13 cellular contexts compared by ENCODE assay signal in the genomic region with DNA sequence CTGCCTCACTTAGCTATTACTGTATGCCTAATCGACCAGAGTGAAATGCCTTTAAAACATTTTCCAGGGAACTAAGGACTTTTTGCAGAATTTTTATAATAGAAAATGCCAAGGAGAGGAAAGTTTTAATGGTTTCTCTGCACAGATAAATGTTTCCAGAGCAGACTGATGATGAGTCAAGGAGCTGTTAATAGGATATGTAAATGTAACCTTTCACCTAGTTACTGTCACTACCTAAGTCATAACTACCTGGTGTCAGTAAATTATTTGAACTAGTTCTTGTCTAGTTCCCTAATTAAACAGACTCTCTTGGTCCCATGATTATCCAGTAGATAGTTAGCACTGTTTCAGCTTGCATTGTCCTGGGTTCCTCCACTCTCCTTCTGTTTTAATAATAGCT. TPM values are rescaled to one million over a fixed set of nuclear protein-coding genes. Genes with fewer than 3 reads are reported as not detected.
DNase-seq lines count a peak whose midpoint lies in the region; ATAC-seq, FAIRE-seq and TF ChIP-seq lines count a peak whose summit lies in the region.
"Had no signal": no experiment of that assay in that cellular context is flagged by ENCODE, and none has a peak within 500 bp of the region (broad histone marks: within the 10 kb centered on the region; RNA-seq: fewer than 3 reads in every experiment).

No MANE protein-coding gene starts in this region.

- peak; percentile 50 for FAIRE-seq in GM12891 (lab: Jason Lieb, UNC)

- H3K4me1 ChIP-seq in neural progenitor cell (peaks cover 39% of the 10 kb centered on the region), mucosa of descending colon (ENCODE audit: low read depth) (peaks cover 6% of the 10 kb centered on the region), colonic mucosa (no peaks in the 10 kb centered on the region)

- ATAC-seq in GM21717 (IDR thresholded peaks at IDR 0.05; ENCODE audit: unreplicated experiment) (peak; percentile 28), mucosa of descending colon (no peak)

- H3K9ac ChIP-seq in neural progenitor cell (no peak overlapping the region), colonic mucosa (ENCODE audit: low read depth in 2 of 2, low read length in 2 of 2) (no peak overlapping the region)

- no peaks in the 10 kb centered on the region for H3K36me3 ChIP-seq in neural progenitor cell
- H3K36me3 ChIP-seq in mucosa of descending colon (ENCODE audit: low read depth) = no peaks in the 10 kb centered on the region
- no peaks in the 10 kb centered on the region for H3K36me3 ChIP-seq in colonic mucosa
- H3K36me3 ChIP-seq: tibial artery had no signal

- H3K79me2 ChIP-seq in neural progenitor cell (ENCODE audit: low read depth) = peaks cover 31% of the 10 kb centered on the region

- no peaks in the 10 kb centered on the region for H3K9me3 Mint-ChIP-seq in activated T-helper 2 cell treated with anti-CD3 and anti-CD28 coated beads, Interferon-gamma antibody, Interleukin-2, Interleukin-4, amounts not matched to agents 10 μg/mL and 5 μg/mL and 100 μg/mL, durations not matched to agents 14 hours and 24 hours and 36 hours
- H3K9me3 Mint-ChIP-seq in neural progenitor cell = peaks cover 4% of the 10 kb centered on the region
- H3K9me3 Mint-ChIP-seq: naive B cell had no signal

- no peak for TF ChIP-seq CTCF in neural progenitor cell (IDR thresholded peaks at IDR 0.05)
- no peak for TF ChIP-seq CTCF in mucosa of descending colon (IDR thresholded peaks at IDR 0.05)
- TF ChIP-seq CTCF in colonic mucosa (IDR thresholded peaks at IDR 0.05) = no peak

- no peaks in the 10 kb centered on the region for H3K27me3 Mint-ChIP-seq in activated T-helper 2 cell treated with anti-CD3 and anti-CD28 coated beads, Interferon-gamma antibody, Interleukin-2, Interleukin-4, amounts not matched to agents 10 μg/mL and 5 μg/mL and 100 μg/mL, durations not matched to agents 14 hours and 24 hours and 36 hours (ENCODE audit: low read depth)
- H3K27me3 Mint-ChIP-seq in neural progenitor cell (ENCODE audit: insufficient read depth, low read depth) = no peaks in the 10 kb centered on the region
- H3K27me3 Mint-ChIP-seq: naive B cell had no signal

- peaks cover 16% of the 10 kb centered on the region for H3K36me3 Mint-ChIP-seq in activated T-helper 2 cell treated with anti-CD3 and anti-CD28 coated beads, Interferon-gamma antibody, Interleukin-2, Interleukin-4, amounts not matched to agents 10 μg/mL and 5 μg/mL and 100 μg/mL, durations not matched to agents 14 hours and 24 hours and 36 hours (ENCODE audit: low read depth)
- H3K36me3 Mint-ChIP-seq in neural progenitor cell = peaks cover 27% of the 10 kb centered on the region
- H3K36me3 Mint-ChIP-seq: naive B cell had no signal

- peaks cover 75% of the 10 kb centered on the region for H3K4me1 Mint-ChIP-seq in activated T-helper 2 cell treated with anti-CD3 and anti-CD28 coated beads, Interferon-gamma antibody, Interleukin-2, Interleukin-4, amounts not matched to agents 10 μg/mL and 5 μg/mL and 100 μg/mL, durations not matched to agents 14 hours and 24 hours and 36 hours (ENCODE audit: low read depth)
- H3K4me1 Mint-ChIP-seq in neural progenitor cell = peaks cover 80% of the 10 kb centered on the region

- intact Hi-C loops in activated T-helper 2 cell treated with anti-CD3 and anti-CD28 coated beads, Interferon-gamma antibody, Interleukin-2, Interleukin-4, amounts not matched to agents 10 μg/mL and 5 μg/mL and 100 μg/mL, durations not matched to agents 14 hours and 24 hours and 36 hours (cut with micrococcal nuclease) = loop anchor here (1.0 to 2.0 kb wide), 2 partner anchors 15 to 168 kb away; no protein-coding TSS in a partner anchor
- intact Hi-C loops in mucosa of descending colon (cut with DNase I, micrococcal nuclease) (no loop called here), colonic mucosa (cut with DNase I) (no loop called here)

- H3K9me3 ChIP-seq in neural progenitor cell (ENCODE audit: low read depth) (no peaks in the 10 kb centered on the region), mucosa of descending colon (no peaks in the 10 kb centered on the region), colonic mucosa (no peaks in the 10 kb centered on the region)
- H3K9me3 ChIP-seq: tibial artery had no signal

- H3K27me3 ChIP-seq in neural progenitor cell = no peaks in the 10 kb centered on the region
- H3K27me3 ChIP-seq in colonic mucosa = no peaks in the 10 kb centered on the region
- H3K27me3 ChIP-seq: tibial artery had no signal

- no peak overlapping the region for H2AFZ ChIP-seq in neural progenitor cell (replicated peaks)

- H3K4me2 ChIP-seq in neural progenitor cell = no peak overlapping the region

- H3F3A ChIP-seq in neural progenitor cell (ENCODE audit: low read depth) = no peaks in the 10 kb centered on the region

- H3K4me3 ChIP-seq in neural progenitor cell = no peak overlapping the region
- H3K4me3 ChIP-seq in mucosa of descending colon = no peak overlapping the region
- no peak overlapping the region for H3K4me3 ChIP-seq in colonic mucosa
- H3K4me3 ChIP-seq: tibial artery had no signal

- H3K27ac Mint-ChIP-seq in activated T-helper 2 cell treated with anti-CD3 and anti-CD28 coated beads, Interferon-gamma antibody, Interleukin-2, Interleukin-4, amounts not matched to agents 10 μg/mL and 5 μg/mL and 100 μg/mL, durations not matched to agents 14 hours and 24 hours and 36 hours = no peak overlapping the region
- H3K27ac Mint-ChIP-seq in neural progenitor cell = peak overlapping the region; percentile 50

- TF ChIP-seq POLR2A in GM12891 (IDR thresholded peaks at IDR 0.05; ENCODE audit: low read depth, low read length) = no peak

- no peak overlapping the region for H3K27ac ChIP-seq in neural progenitor cell
- H3K27ac ChIP-seq in colonic mucosa = no peak overlapping the region

- no peak for DNase-seq in GM12891 (ENCODE audit: insufficient read length, low spot score)
- DNase-seq in activated T-helper 2 cell treated with anti-CD3 and anti-CD28 coated beads, Interferon-gamma antibody, Interleukin-2, Interleukin-4, amounts not matched to agents 10 μg/mL and 5 μg/mL and 100 μg/mL, durations not matched to agents 14 hours and 24 hours and 36 hours (ENCODE audit: low spot score) = no peak
- DNase-seq in neural progenitor cell (ENCODE audit: low spot score) = no peak
- no peak for DNase-seq in mucosa of descending colon
- DNase-seq in colonic mucosa = no peak
- DNase-seq in amygdala (lab: John Stamatoyannopoulos, UW) = no peak
- DNase-seq: GF-D8; naive B cell; NCI-H1092; stimulated activated CD4-positive, alpha-beta T cell treated with anti-CD3 and anti-CD28 coated beads, Interleukin-2, amount 100 ng/mL, for 48 hours; tibial artery had no signal

- H4K20me1 ChIP-seq in neural progenitor cell (ENCODE audit: low read depth) = no peaks in the 10 kb centered on the region

- peak overlapping the region; percentile 63 for H3K4me3 Mint-ChIP-seq in activated T-helper 2 cell treated with anti-CD3 and anti-CD28 coated beads, Interferon-gamma antibody, Interleukin-2, Interleukin-4, amounts not matched to agents 10 μg/mL and 5 μg/mL and 100 μg/mL, durations not matched to agents 14 hours and 24 hours and 36 hours (ENCODE audit: low read depth)
- no peak overlapping the region for H3K4me3 Mint-ChIP-seq in neural progenitor cell
- H3K4me3 Mint-ChIP-seq: naive B cell had no signal

TF ChIP-seq in GM12891, 5 proteins besides CTCF, POLR2A, EP300 and RAD21:
- TF ChIP-seq POLR2AphosphoS5 (IDR thresholded peaks at IDR 0.05; ENCODE audit: low read depth, low read length) = no peak
- no peak for TF ChIP-seq SPI1 (IDR thresholded peaks at IDR 0.05; ENCODE audit: low read depth, low read length)
- TF ChIP-seq TAF1 (IDR thresholded peaks at IDR 0.05; ENCODE audit: low read depth, low read length) = no peak
- TF ChIP-seq POU2F2 (IDR thresholded peaks at IDR 0.05; ENCODE audit: low read depth, low read length) = no peak
TF ChIP-seq in GM12891: peak in this region for 0.

RNA-seq across cellular contexts. Expression of a gene that starts 7.7 kb away (rescaled TPM):
- polyA plus RNA-seq in GM12891 (2012; ENCODE audit: low read depth, missing spikeins) = 20.7 TPM
- total RNA-seq in activated T-helper 2 cell treated with anti-CD3 and anti-CD28 coated beads, Interferon-gamma antibody, Interleukin-2, Interleukin-4, amounts not matched to agents 10 μg/mL and 5 μg/mL and 100 μg/mL, durations not matched to agents 14 hours and 24 hours and 36 hours = 48.0 and 59.9 TPM in 2 replicates
- total RNA-seq in neural progenitor cell (ENCODE audit: low replicate concordance) (157 and 246 TPM in 2 replicates), mucosa of descending colon (100 to 1,000 TPM in 1 of 3 donors, 10 to 100 TPM in 2; 59.7 to 164 (median 64.4) TPM), colonic mucosa (100 to 1,000 TPM in 1 of 2 donors, 10 to 100 TPM in 1; 69.2 to 124 TPM)
- total RNA-seq: OCI-LY7 had no signal
